8 cellular contexts compared by ENCODE assay signal in the genomic region with DNA sequence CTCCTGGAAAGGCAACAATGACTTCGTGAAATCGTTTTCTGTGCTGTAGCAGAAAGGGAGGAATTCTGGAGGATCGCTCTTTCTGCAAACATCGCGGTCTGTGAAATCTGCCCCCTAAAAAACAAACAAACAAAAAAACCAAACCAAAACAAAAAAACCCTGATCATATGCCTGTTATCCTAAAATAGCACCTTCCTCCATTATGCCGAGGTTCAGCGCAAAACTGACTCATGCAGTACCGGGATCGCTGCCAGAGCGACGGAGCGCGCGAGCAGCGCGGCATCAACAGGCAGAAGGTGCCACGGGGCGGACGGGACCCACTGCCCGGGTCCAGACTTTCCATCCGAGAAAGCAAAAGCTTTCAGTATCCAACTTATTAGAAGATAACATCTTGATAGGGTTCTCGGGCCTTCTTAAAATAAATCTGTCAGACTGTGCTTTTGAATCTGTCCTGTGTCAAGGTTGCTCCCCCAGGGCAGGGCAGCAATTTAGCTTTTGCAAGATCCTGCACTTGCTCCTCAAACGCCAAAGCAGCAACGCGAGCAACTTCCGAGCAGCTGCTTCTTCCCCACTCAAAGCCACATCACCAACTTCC.
DNase-seq lines count a peak whose midpoint lies in the region; ATAC-seq and TF ChIP-seq lines count a peak whose summit lies in the region.

No MANE protein-coding gene starts in this region.

- no peaks in the 10 kb centered on the region for H3K36me3 ChIP-seq in right atrium auricular region
- H3K36me3 ChIP-seq in smooth muscle cell (ENCODE audit: low read depth): no peaks in the 10 kb centered on the region

- H3K27me3 ChIP-seq in right atrium auricular region: no peaks in the 10 kb centered on the region
- no peaks in the 10 kb centered on the region for H3K27me3 ChIP-seq in smooth muscle cell (ENCODE audit: low read depth)

- peak overlapping the region; percentile 20 to 35 for H3K4me3 ChIP-seq in right atrium auricular region
- peak overlapping the region; percentile 20 for H3K4me3 ChIP-seq in smooth muscle cell

- H3K9ac ChIP-seq in smooth muscle cell (ENCODE audit: low read depth): no peak overlapping the region

- DNase-seq in Daoy (ENCODE audit: low read depth): peak; percentile 80
- peak; percentile 1 to 11 for DNase-seq in NCI-H1930 (lab: John Stamatoyannopoulos, UW)
- DNase-seq in amniotic epithelial cell (ENCODE audit: low read depth): peak; percentile 14
- DNase-seq in right atrium auricular region (ENCODE audit: low spot score): peak; percentile 74
- no peak for DNase-seq in smooth muscle cell (lab: John Stamatoyannopoulos, UW; ENCODE audit: unreplicated experiment)
- no peak for DNase-seq in stimulated activated CD4-positive, alpha-beta T cell treated with anti-CD3 and anti-CD28 coated beads, Interleukin-4, amount 100 ng/mL, for 24 hours

- H3K27ac ChIP-seq in right atrium auricular region (peak overlapping the region; percentile 76 to 94), smooth muscle cell (ENCODE audit: low read depth) (no peak overlapping the region)

- no peaks in the 10 kb centered on the region for H3F3A ChIP-seq in smooth muscle cell (ENCODE audit: low read depth)

- H4K20me1 ChIP-seq in smooth muscle cell (ENCODE audit: low read depth): no peaks in the 10 kb centered on the region

- no peaks in the 10 kb centered on the region for H3K9me3 ChIP-seq in right atrium auricular region
- no peaks in the 10 kb centered on the region for H3K9me3 ChIP-seq in smooth muscle cell (replicated peaks; ENCODE audit: low read depth)

- 81% methylated on average over 26 of the region's 26 CpGs for WGBS in smooth muscle cell (ENCODE audit: low lambda C conversion rate)

- TF ChIP-seq CTCF in right atrium auricular region (IDR thresholded peaks at IDR 0.05) (no peak), smooth muscle cell (IDR thresholded peaks at IDR 0.05; ENCODE audit: borderline replicate concordance, insufficient read depth, poor library complexity, severe bottlenecking) (no peak)

- H2AFZ ChIP-seq in smooth muscle cell (ENCODE audit: low read depth): no peak overlapping the region

- H3K4me2 ChIP-seq in smooth muscle cell: peak overlapping the region; percentile 19

- ATAC-seq in GM19328 (IDR thresholded peaks at IDR 0.05; ENCODE audit: unreplicated experiment) (no peak), GM19467 (IDR thresholded peaks at IDR 0.05; ENCODE audit: unreplicated experiment) (no peak)

- H3K4me1 ChIP-seq in right atrium auricular region (no peaks in the 10 kb centered on the region), smooth muscle cell (ENCODE audit: low read depth) (no peaks in the 10 kb centered on the region)

- H3K79me2 ChIP-seq in smooth muscle cell (ENCODE audit: low read depth): no peaks in the 10 kb centered on the region

Comparison
In these comparisons a context has a peak if more than half of its experiments do, and no peak if none do; other contexts are left out.
1. DNase-seq: peak in Daoy (single experiment), NCI-H1930 (2 of 2), amniotic epithelial cell (single experiment) and right atrium auricular region (single experiment); none in smooth muscle cell (single experiment) and stimulated activated CD4-positive, alpha-beta T cell treated with anti-CD3 and anti-CD28 coated beads, Interleukin-4, amount 100 ng/mL, for 24 hours (single experiment).